13 cellular contexts compared by ENCODE assay signal in genomic region chr13:40432018-40432978, GRCh38.
DNase-seq lines count a peak whose midpoint lies in the region; ATAC-seq and TF ChIP-seq lines count a peak whose summit lies in the region.
"Had no signal": no experiment of that assay in that cellular context is flagged by ENCODE, and none has a peak within 500 bp of the region (broad histone marks: within the 10 kb centered on the region; RNA-seq: fewer than 3 reads in every experiment).

No MANE protein-coding gene starts in this region.

- TF ChIP-seq CTCF in neural progenitor cell (IDR thresholded peaks at IDR 0.05) = no peak

- no peaks in the 10 kb centered on the region for H3K36me3 Mint-ChIP-seq in neural progenitor cell

- H3K4me1 ChIP-seq in trophoblast cell (ENCODE audit: control insufficient read depth in 1 of 2, insufficient read depth in 2 of 2, low read length in 2 of 2) = peaks cover 12 to 22% of the 10 kb centered on the region in 2 experiments
- H3K4me1 ChIP-seq in neural progenitor cell = peaks cover 12% of the 10 kb centered on the region

- H3K9ac ChIP-seq in trophoblast cell (ENCODE audit: low read length) (no peak overlapping the region), neural progenitor cell (no peak overlapping the region)

- no peak overlapping the region for H4K8ac ChIP-seq in trophoblast cell (ENCODE audit: low read depth, low read length)

- no peak overlapping the region for H3K27ac Mint-ChIP-seq in neural progenitor cell
- H3K27ac Mint-ChIP-seq: activated naive CD4-positive, alpha-beta T cell treated with anti-CD3 and anti-CD28 coated beads, Interleukin-2, amount 10 ng/mL, durations not matched to agents 7 days and 5 days had no signal

- no peak overlapping the region for H3K18ac ChIP-seq in trophoblast cell (ENCODE audit: low read length)

- H3K9me3 ChIP-seq in trophoblast cell (ENCODE audit: insufficient read depth, low read depth, low read length) (no peaks in the 10 kb centered on the region), neural progenitor cell (ENCODE audit: low read depth) (no peaks in the 10 kb centered on the region)

- H3K4me2 ChIP-seq in trophoblast cell (ENCODE audit: low read length) (no peak overlapping the region), neural progenitor cell (no peak overlapping the region)
- H3K4me2 ChIP-seq: PC-9 had no signal

- no peak overlapping the region for H2AK5ac ChIP-seq in trophoblast cell (ENCODE audit: low read length)

- H3K4ac ChIP-seq in trophoblast cell (ENCODE audit: low read depth, low read length) = no peak overlapping the region

- no CpG with 5 or more reads among the region's 5 CpGs for WGBS in trophoblast cell (ENCODE audit: extremely low coverage, insufficient coverage, insufficient read length)

- H3K79me2 ChIP-seq in trophoblast cell (ENCODE audit: control insufficient read depth, insufficient read depth, low read length, poor library complexity) = no peaks in the 10 kb centered on the region
- H3K79me2 ChIP-seq in neural progenitor cell (ENCODE audit: low read depth) = no peaks in the 10 kb centered on the region

- H3F3A ChIP-seq in neural progenitor cell (ENCODE audit: low read depth) = peaks cover 8% of the 10 kb centered on the region

- H2BK12ac ChIP-seq in trophoblast cell (ENCODE audit: low read length) = no peak overlapping the region

- peak overlapping the region; percentile 1 for H2BK5ac ChIP-seq in trophoblast cell (ENCODE audit: low read depth, low read length, poor library complexity)

- no peaks in the 10 kb centered on the region for H3K27me3 ChIP-seq in trophoblast cell (ENCODE audit: insufficient read depth, low read length)
- H3K27me3 ChIP-seq in neural progenitor cell = no peaks in the 10 kb centered on the region
- H3K27me3 ChIP-seq: dorsolateral prefrontal cortex had no signal

- H3K4me3 Mint-ChIP-seq in neural progenitor cell = no peak overlapping the region
- H3K4me3 Mint-ChIP-seq: activated naive CD4-positive, alpha-beta T cell treated with anti-CD3 and anti-CD28 coated beads, Interleukin-2, amount 10 ng/mL, durations not matched to agents 7 days and 5 days had no signal

- H3K27ac ChIP-seq in trophoblast cell (ENCODE audit: low read depth, low read length) = no peak overlapping the region
- no peak overlapping the region for H3K27ac ChIP-seq in neural progenitor cell
- H3K27ac ChIP-seq: dorsolateral prefrontal cortex, PC-9 had no signal

- H3K79me1 ChIP-seq in trophoblast cell (ENCODE audit: low read length) = peaks cover 15% of the 10 kb centered on the region

- no peak overlapping the region for H2BK120ac ChIP-seq in trophoblast cell (ENCODE audit: insufficient read depth, low read length, poor library complexity)

- H3K23ac ChIP-seq in trophoblast cell (ENCODE audit: low read length) = no peak overlapping the region

- H3K14ac ChIP-seq in trophoblast cell (ENCODE audit: low read length) = no peak overlapping the region

- H3K4me1 Mint-ChIP-seq in neural progenitor cell = peaks cover 26% of the 10 kb centered on the region

- H3K9me3 Mint-ChIP-seq in neural progenitor cell = peaks cover 7% of the 10 kb centered on the region
- H3K9me3 Mint-ChIP-seq: activated naive CD4-positive, alpha-beta T cell treated with anti-CD3 and anti-CD28 coated beads, Interleukin-2, amount 10 ng/mL, durations not matched to agents 7 days and 5 days had no signal

- peaks cover 2% of the 10 kb centered on the region for H3K27me3 Mint-ChIP-seq in neural progenitor cell (ENCODE audit: insufficient read depth, low read depth)
- H3K27me3 Mint-ChIP-seq: activated naive CD4-positive, alpha-beta T cell treated with anti-CD3 and anti-CD28 coated beads, Interleukin-2, amount 10 ng/mL, durations not matched to agents 7 days and 5 days had no signal

- H2AFZ ChIP-seq in trophoblast cell (ENCODE audit: insufficient read depth, low read length, poor library complexity) (no peak overlapping the region), neural progenitor cell (replicated peaks) (no peak overlapping the region)
- H2AFZ ChIP-seq: PC-9 had no signal

- DNase-seq in trophoblast cell (no peak), NCI-H1930 (lab: John Stamatoyannopoulos, UW) (no peak), neural progenitor cell (ENCODE audit: low spot score) (no peak), midbrain (lab: John Stamatoyannopoulos, UW) (no peak)
- DNase-seq: activated naive CD4-positive, alpha-beta T cell treated with anti-CD3 and anti-CD28 coated beads, Interleukin-2, amount 10 ng/mL, durations not matched to agents 7 days and 5 days; dorsolateral prefrontal cortex; EL; hypothalamus; PC-9 had no signal

- H3K4me3 ChIP-seq in trophoblast cell (ENCODE audit: low read depth, low read length) = no peak overlapping the region
- H3K4me3 ChIP-seq in neural progenitor cell = no peak overlapping the region
- H3K4me3 ChIP-seq: dorsolateral prefrontal cortex, PC-9 had no signal

- no peaks in the 10 kb centered on the region for H4K20me1 ChIP-seq in neural progenitor cell (ENCODE audit: low read depth)

- H4K12ac ChIP-seq in trophoblast cell (ENCODE audit: low read depth, low read length) = no peak overlapping the region

- no peaks in the 10 kb centered on the region for H3K36me3 ChIP-seq in trophoblast cell (ENCODE audit: control insufficient read depth in 1 of 2, insufficient read depth in 2 of 2, low read length in 2 of 2)
- no peaks in the 10 kb centered on the region for H3K36me3 ChIP-seq in neural progenitor cell

- peak overlapping the region; percentile 10 for H4K91ac ChIP-seq in trophoblast cell (ENCODE audit: low read depth, low read length)

- ATAC-seq in GM18861 (IDR thresholded peaks at IDR 0.05; ENCODE audit: unreplicated experiment) (peak; percentile 77), GM21825 (IDR thresholded peaks at IDR 0.05; ENCODE audit: unreplicated experiment) (peak; percentile 64), HG03571 (IDR thresholded peaks at IDR 0.05; ENCODE audit: unreplicated experiment) (peak; percentile 56), GM18870 (IDR thresholded peaks at IDR 0.05; ENCODE audit: unreplicated experiment) (no peak)
